In the genomic region with DNA sequence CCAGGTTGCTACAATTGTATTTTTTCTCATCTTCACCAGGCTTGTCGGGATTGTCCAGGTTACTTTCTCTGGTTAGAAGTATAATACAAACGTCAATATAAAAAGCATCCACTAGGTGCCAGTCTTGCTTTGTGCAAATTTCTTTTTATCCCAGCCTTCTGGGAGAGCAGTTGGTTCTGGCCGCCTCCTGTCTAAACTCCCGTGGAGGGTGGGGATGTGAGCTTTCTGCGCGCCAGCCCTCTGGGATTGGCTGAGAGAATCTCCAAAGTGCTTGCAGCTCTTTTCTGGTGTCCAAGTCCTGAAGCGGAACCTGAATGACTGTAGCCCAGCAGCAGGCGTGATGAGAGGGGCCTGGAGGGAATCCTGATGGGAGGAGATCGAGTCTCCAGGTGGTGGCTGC, we compare ENCODE assay signal across 8 cellular contexts.
DNase-seq lines count a peak whose midpoint lies in the region; ATAC-seq and TF ChIP-seq lines count a peak whose summit lies in the region.

No MANE protein-coding gene starts in this region.

- ATAC-seq in HG02571 (IDR thresholded peaks at IDR 0.05; ENCODE audit: unreplicated experiment): no peak

- H3K4me1 Mint-ChIP-seq in nephron progenitor cell: peaks cover 22% of the 10 kb centered on the region

- peaks cover 26% of the 10 kb centered on the region for H3K27me3 Mint-ChIP-seq in nephron progenitor cell (ENCODE audit: low read depth, poor library complexity)

- H3K4me3 ChIP-seq in fibroblast of pulmonary artery (replicated peaks; ENCODE audit: low read depth, low read length): no peak overlapping the region

- DNase-seq in DMS 273 treated with DMSO at 0.1 percent for 48 hours (lab: John Stamatoyannopoulos, UW) (peak; percentile 65), HS-27A (ENCODE audit: low read depth) (peak; percentile 54), NCI-H69 (lab: John Stamatoyannopoulos, UW) (peak; percentile 84), activated T-cell treated with anti-CD3 and anti-CD28 coated beads for 24 hours (ENCODE audit: low read depth) (peak; percentile 30), fibroblast of pulmonary artery (ENCODE audit: low read depth) (peak; percentile 85), nephron progenitor cell (peak; percentile 61)
- no peak for DNase-seq in activated effector memory CD4-positive, alpha-beta T cell treated with Interleukin-2 at 50 U/mL for 16 hours

- no peak overlapping the region for H3K27ac Mint-ChIP-seq in nephron progenitor cell

- H3K36me3 Mint-ChIP-seq in nephron progenitor cell (ENCODE audit: low read depth): no peaks in the 10 kb centered on the region

- no peak overlapping the region for H3K4me3 Mint-ChIP-seq in nephron progenitor cell

- H3K9me3 Mint-ChIP-seq in nephron progenitor cell: no peaks in the 10 kb centered on the region

- TF ChIP-seq CTCF in fibroblast of pulmonary artery (IDR thresholded peaks at IDR 0.05; ENCODE audit: low read length, missing control alignments) (peak; percentile 55), nephron progenitor cell (IDR thresholded peaks at IDR 0.05) (peak; percentile 65)
